Comparison of ENCODE assay signal across 1 cellular context in the genomic region with DNA sequence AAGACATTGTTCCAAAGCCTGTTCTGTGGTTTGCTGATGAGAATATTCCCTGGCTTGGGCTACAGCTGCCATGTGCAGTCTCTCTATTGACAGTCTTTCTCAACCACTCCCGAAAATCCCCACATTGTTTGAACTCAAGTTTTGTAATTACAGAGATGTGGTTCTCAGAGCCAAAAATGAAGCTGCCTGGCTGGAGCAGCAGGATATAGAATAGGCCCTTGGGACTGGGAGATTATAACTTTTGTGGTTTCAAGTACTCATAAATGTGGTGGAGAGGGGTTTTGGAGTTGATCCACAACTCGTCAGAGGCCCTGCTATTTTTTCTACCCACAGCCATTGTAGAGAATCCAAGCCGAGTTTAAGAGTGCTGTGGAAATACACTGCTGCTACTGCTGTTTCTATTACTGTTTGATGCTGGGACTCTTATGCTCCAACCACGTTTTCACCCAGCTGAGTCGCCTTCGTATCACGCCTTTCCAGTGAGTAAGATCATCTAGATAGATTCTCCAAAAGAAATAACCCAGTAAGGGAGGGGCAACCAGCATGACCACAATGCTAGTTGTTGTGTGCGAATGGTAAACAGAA.
TF ChIP-seq lines count a peak whose summit lies in the region.

No MANE protein-coding gene starts in this region.

TF ChIP-seq in GM12878, 131 proteins besides CTCF, POLR2A, EP300 and RAD21:
- TF ChIP-seq SREBF1 (IDR thresholded peaks at IDR 0.05; ENCODE audit: low read length) (no peak), MEF2A (IDR thresholded peaks at IDR 0.05; ENCODE audit: insufficient read depth, low read depth, low read length) (no peak), IKZF2 (IDR thresholded peaks at IDR 0.05) (peak; percentile 73 to 77), WRNIP1 (IDR thresholded peaks at IDR 0.05; ENCODE audit: borderline replicate concordance, low read depth, low read length) (no peak), NFIC (IDR thresholded peaks at IDR 0.05; ENCODE audit: low read depth, low read length) (peak; percentile 66), EGR1 (IDR thresholded peaks at IDR 0.05; ENCODE audit: borderline replicate concordance in 1 of 2, low read depth in 2 of 2, low read length in 2 of 2) (no peak), CREM (IDR thresholded peaks at IDR 0.05; ENCODE audit: low read depth) (no peak), IRF4 (IDR thresholded peaks at IDR 0.05; ENCODE audit: low read depth, low read length) (no peak), KLF5 (IDR thresholded peaks at IDR 0.05; ENCODE audit: partially characterized antibody) (no peak), MTA2 (IDR thresholded peaks at IDR 0.05; ENCODE audit: low read depth) (peak; percentile 23; the same call in 1 of the 2 replicates), CHD4 (IDR thresholded peaks at IDR 0.05) (no peak), MEF2B (IDR thresholded peaks at IDR 0.05; ENCODE audit: partially characterized antibody, poor library complexity, severe bottlenecking) (peak; percentile 47), BHLHE40 (IDR thresholded peaks at IDR 0.05; ENCODE audit: borderline replicate concordance in 1 of 2, low read depth in 2 of 2, low read length in 1 of 2) (peak in 1 of 2 experiments; percentile 6; a peak in 1 of 4 replicates), RUNX3 (IDR thresholded peaks at IDR 0.05; ENCODE audit: low read length) (peak; percentile 81), EED (IDR thresholded peaks at IDR 0.05; ENCODE audit: low read depth) (peak; percentile 56), MTA3 (IDR thresholded peaks at IDR 0.05; ENCODE audit: borderline replicate concordance, low read length) (0 out of 2 replicates have a peak, but pooled peaks have one; percentile 7), IKZF1 (conservative IDR thresholded peaks at IDR 0.05) (peak; percentile 78)
- TF ChIP-seq, protein P1, sequence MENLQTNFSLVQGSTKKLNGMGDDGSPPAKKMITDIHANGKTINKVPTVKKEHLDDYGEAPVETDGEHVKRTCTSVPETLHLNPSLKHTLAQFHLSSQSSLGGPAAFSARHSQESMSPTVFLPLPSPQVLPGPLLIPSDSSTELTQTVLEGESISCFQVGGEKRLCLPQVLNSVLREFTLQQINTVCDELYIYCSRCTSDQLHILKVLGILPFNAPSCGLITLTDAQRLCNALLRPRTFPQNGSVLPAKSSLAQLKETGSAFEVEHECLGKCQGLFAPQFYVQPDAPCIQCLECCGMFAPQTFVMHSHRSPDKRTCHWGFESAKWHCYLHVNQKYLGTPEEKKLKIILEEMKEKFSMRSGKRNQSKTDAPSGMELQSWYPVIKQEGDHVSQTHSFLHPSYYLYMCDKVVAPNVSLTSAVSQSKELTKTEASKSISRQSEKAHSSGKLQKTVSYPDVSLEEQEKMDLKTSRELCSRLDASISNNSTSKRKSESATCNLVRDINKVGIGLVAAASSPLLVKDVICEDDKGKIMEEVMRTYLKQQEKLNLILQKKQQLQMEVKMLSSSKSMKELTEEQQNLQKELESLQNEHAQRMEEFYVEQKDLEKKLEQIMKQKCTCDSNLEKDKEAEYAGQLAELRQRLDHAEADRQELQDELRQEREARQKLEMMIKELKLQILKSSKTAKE (IDR thresholded peaks at IDR 0.05; ENCODE audit: low read depth, poor library complexity, severe bottlenecking) = no peak
- TF ChIP-seq, protein P2, sequence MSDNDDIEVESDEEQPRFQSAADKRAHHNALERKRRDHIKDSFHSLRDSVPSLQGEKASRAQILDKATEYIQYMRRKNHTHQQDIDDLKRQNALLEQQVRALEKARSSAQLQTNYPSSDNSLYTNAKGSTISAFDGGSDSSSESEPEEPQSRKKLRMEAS (IDR thresholded peaks at IDR 0.05; ENCODE audit: low read depth, low read length) = no peak
- TF ChIP-seq, protein P3, sequence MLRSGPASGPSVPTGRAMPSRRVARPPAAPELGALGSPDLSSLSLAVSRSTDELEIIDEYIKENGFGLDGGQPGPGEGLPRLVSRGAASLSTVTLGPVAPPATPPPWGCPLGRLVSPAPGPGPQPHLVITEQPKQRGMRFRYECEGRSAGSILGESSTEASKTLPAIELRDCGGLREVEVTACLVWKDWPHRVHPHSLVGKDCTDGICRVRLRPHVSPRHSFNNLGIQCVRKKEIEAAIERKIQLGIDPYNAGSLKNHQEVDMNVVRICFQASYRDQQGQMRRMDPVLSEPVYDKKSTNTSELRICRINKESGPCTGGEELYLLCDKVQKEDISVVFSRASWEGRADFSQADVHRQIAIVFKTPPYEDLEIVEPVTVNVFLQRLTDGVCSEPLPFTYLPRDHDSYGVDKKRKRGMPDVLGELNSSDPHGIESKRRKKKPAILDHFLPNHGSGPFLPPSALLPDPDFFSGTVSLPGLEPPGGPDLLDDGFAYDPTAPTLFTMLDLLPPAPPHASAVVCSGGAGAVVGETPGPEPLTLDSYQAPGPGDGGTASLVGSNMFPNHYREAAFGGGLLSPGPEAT (IDR thresholded peaks at IDR 0.05; ENCODE audit: low read depth) = peak; percentile 74; the same call in 1 of the 2 replicates
